In genomic region chr4:75180790-75181776, GRCh38 we compare ENCODE assay signal across 8 cellular contexts.
DNase-seq lines count a peak whose midpoint lies in the region; ATAC-seq and TF ChIP-seq lines count a peak whose summit lies in the region.

No MANE protein-coding gene starts in this region.

- ATAC-seq in GM21515 (IDR thresholded peaks at IDR 0.05; ENCODE audit: unreplicated experiment) = peak; percentile 96
- ATAC-seq in HG03558 (IDR thresholded peaks at IDR 0.05; ENCODE audit: extremely low read depth, unreplicated experiment) = peak; percentile 59
- no peak for ATAC-seq in stimulated activated naive CD8-positive, alpha-beta T cell treated with anti-CD3 and anti-CD28 coated beads, Interleukin-15, Interleukin-2, amounts not matched to agents 100 U/mL and 50 U/mL, for 24 hours

- H3K4me3 ChIP-seq in coronary artery = peak overlapping the region; percentile 48

- H3K27ac ChIP-seq in coronary artery = peak overlapping the region in 1 of 2 donors; percentile 53

- TF ChIP-seq CTCF in coronary artery (IDR thresholded peaks at IDR 0.05) = no peak

- DNase-seq in DMS53 (lab: John Stamatoyannopoulos, UW) (peak; percentile 58), coronary artery (ENCODE audit: low spot score) (no peak), CD1c-positive myeloid dendritic cell (ENCODE audit: extremely low spot score) (no peak), hippocampal formation (lab: John Stamatoyannopoulos, UW) (no peak)
- no peak for DNase-seq in stimulated activated naive CD8-positive, alpha-beta T cell treated with anti-CD3 and anti-CD28 coated beads, Interleukin-15, Interleukin-2, amounts not matched to agents 100 U/mL and 50 U/mL, for 24 hours
- no peak for DNase-seq in activated naive CD4-positive, alpha-beta T cell treated with Interleukin-2 at 50 U/mL for 16 hours
